Comparison of ENCODE assay signal across 12 cellular contexts in the genomic region with DNA sequence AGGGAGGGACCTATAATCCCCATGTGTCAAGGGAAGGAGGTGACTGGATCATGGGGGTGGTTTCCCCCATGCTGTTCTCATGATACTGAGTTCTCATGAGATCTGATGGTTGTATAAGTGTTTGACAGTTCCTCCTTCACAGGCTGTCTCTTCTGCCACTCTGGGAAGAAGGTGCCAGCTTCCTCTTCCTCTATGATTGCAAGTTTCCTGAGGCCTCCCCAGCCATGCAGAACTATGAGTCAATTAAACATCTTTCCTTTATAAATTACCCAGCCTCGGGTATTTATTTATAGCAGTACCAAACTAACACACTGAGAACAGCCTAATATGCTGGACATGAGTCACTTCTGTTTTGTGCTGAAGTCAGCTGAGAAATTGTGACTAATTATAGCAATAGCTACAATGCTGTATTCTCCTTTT.
DNase-seq lines count a peak whose midpoint lies in the region; ATAC-seq lines count a peak whose summit lies in the region.
"Had no signal": no experiment of that assay in that cellular context is flagged by ENCODE, and none has a peak within 500 bp of the region (broad histone marks: within the 10 kb centered on the region; RNA-seq: fewer than 3 reads in every experiment).

No MANE protein-coding gene starts in this region.

- DNase-seq in CD1c-positive myeloid dendritic cell (ENCODE audit: extremely low spot score), result peak; percentile 45
- peak; percentile 66 for DNase-seq in MV-4-11 (lab: John Stamatoyannopoulos, UW)
- DNase-seq in dedifferentiated amniotic fluid mesenchymal stem cell (ENCODE audit: extremely low spot score), result peak; percentile 29
- DNase-seq in naive thymus-derived CD4-positive, alpha-beta T cell, result no peak
- DNase-seq in CD8-positive, alpha-beta memory T cell, result no peak
- no peak for DNase-seq in DMS153 (lab: John Stamatoyannopoulos, UW)
- DNase-seq in HPDE6-E6E7 (ENCODE audit: extremely low spot score), result no peak
- no peak for DNase-seq in effector memory CD4-positive, alpha-beta T cell
- DNase-seq: activated CD4-positive, alpha-beta T cell treated with anti-CD3 and anti-CD28 coated beads for 36 hours; DMS 273 treated with DMSO at 0.1 percent for 48 hours; NCI-H1092 treated with DMSO at 0.1 percent for 48 hours; Peyer's patch had no signal

- POLR2A ChIA-PET in naive thymus-derived CD4-positive, alpha-beta T cell (lab: Charles Lee), result no interaction called here
- POLR2A ChIA-PET in CD8-positive, alpha-beta memory T cell (lab: Charles Lee), result no interaction called here

- H3K27ac Mint-ChIP-seq in naive thymus-derived CD4-positive, alpha-beta T cell, result no peak overlapping the region
- H3K27ac Mint-ChIP-seq in CD8-positive, alpha-beta memory T cell, result no peak overlapping the region
- H3K27ac Mint-ChIP-seq: activated CD4-positive, alpha-beta T cell treated with anti-CD3 and anti-CD28 coated beads for 36 hours had no signal

- peak; percentile 86 for ATAC-seq in naive thymus-derived CD4-positive, alpha-beta T cell
- ATAC-seq: activated CD4-positive, alpha-beta T cell treated with anti-CD3 and anti-CD28 coated beads for 36 hours had no signal

- H3K4me1 ChIP-seq in naive thymus-derived CD4-positive, alpha-beta T cell (ENCODE audit: control insufficient read depth in 2 of 2, insufficient read depth in 2 of 2, low read length in 2 of 2), result no peaks in the 10 kb centered on the region
- H3K4me1 ChIP-seq in CD8-positive, alpha-beta memory T cell (ENCODE audit: insufficient read depth, low read length), result no peaks in the 10 kb centered on the region
- no peaks in the 10 kb centered on the region for H3K4me1 ChIP-seq in effector memory CD4-positive, alpha-beta T cell (ENCODE audit: control insufficient read depth, insufficient read depth, low read length, poor library complexity, severe bottlenecking)
- H3K4me1 ChIP-seq: Peyer's patch had no signal

- intact Hi-C loops in naive thymus-derived CD4-positive, alpha-beta T cell (cut with micrococcal nuclease), result no loop called here

- CTCF ChIA-PET in naive thymus-derived CD4-positive, alpha-beta T cell (lab: Charles Lee), result no interaction called here
- CTCF ChIA-PET in CD8-positive, alpha-beta memory T cell (lab: Charles Lee), result no interaction called here

- no peaks in the 10 kb centered on the region for H3K9me3 ChIP-seq in naive thymus-derived CD4-positive, alpha-beta T cell (ENCODE audit: control insufficient read depth in 2 of 3, low read length in 3 of 3)
- H3K9me3 ChIP-seq in CD8-positive, alpha-beta memory T cell (ENCODE audit: low read length), result no peaks in the 10 kb centered on the region
- no peaks in the 10 kb centered on the region for H3K9me3 ChIP-seq in effector memory CD4-positive, alpha-beta T cell (ENCODE audit: control insufficient read depth, low read length)
- H3K9me3 ChIP-seq: Peyer's patch had no signal

- no peaks in the 10 kb centered on the region for H3K36me3 ChIP-seq in naive thymus-derived CD4-positive, alpha-beta T cell (ENCODE audit: control insufficient read depth in 2 of 3, insufficient read depth in 3 of 3, low read length in 3 of 3)
- no peaks in the 10 kb centered on the region for H3K36me3 ChIP-seq in CD8-positive, alpha-beta memory T cell (ENCODE audit: insufficient read depth, low read length)
- H3K36me3 ChIP-seq in effector memory CD4-positive, alpha-beta T cell (ENCODE audit: control insufficient read depth, insufficient read depth, low read length), result no peaks in the 10 kb centered on the region
- H3K36me3 ChIP-seq: Peyer's patch had no signal

- peaks cover 0 to 3% (median 0%) of the 10 kb centered on the region in 11 donors for H3K9me3 Mint-ChIP-seq in naive thymus-derived CD4-positive, alpha-beta T cell
- H3K9me3 Mint-ChIP-seq in CD8-positive, alpha-beta memory T cell, result peaks cover 0 to 6% (median 0%) of the 10 kb centered on the region in 5 donors

- no peak overlapping the region for H3K4me3 Mint-ChIP-seq in naive thymus-derived CD4-positive, alpha-beta T cell
- H3K4me3 Mint-ChIP-seq in CD8-positive, alpha-beta memory T cell, result no peak overlapping the region
- H3K4me3 Mint-ChIP-seq: activated CD4-positive, alpha-beta T cell treated with anti-CD3 and anti-CD28 coated beads for 36 hours had no signal

- no peaks in the 10 kb centered on the region for H3K36me3 Mint-ChIP-seq in naive thymus-derived CD4-positive, alpha-beta T cell
- H3K36me3 Mint-ChIP-seq in CD8-positive, alpha-beta memory T cell, result no peaks in the 10 kb centered on the region

- peaks cover 0 to 10% (median 0%) of the 10 kb centered on the region in 7 donors for H3K4me1 Mint-ChIP-seq in naive thymus-derived CD4-positive, alpha-beta T cell
- no peaks in the 10 kb centered on the region for H3K4me1 Mint-ChIP-seq in CD8-positive, alpha-beta memory T cell
- H3K4me1 Mint-ChIP-seq: activated CD4-positive, alpha-beta T cell treated with anti-CD3 and anti-CD28 coated beads for 36 hours had no signal

- H3K27me3 Mint-ChIP-seq in naive thymus-derived CD4-positive, alpha-beta T cell, result peaks cover 0 to 25% (median 8%) of the 10 kb centered on the region in 5 donors
- no peaks in the 10 kb centered on the region for H3K27me3 Mint-ChIP-seq in CD8-positive, alpha-beta memory T cell

- no peaks in the 10 kb centered on the region for H3K27me3 ChIP-seq in naive thymus-derived CD4-positive, alpha-beta T cell (ENCODE audit: control insufficient read depth in 2 of 2, insufficient read depth in 2 of 2, low read length in 2 of 2)
- no peaks in the 10 kb centered on the region for H3K27me3 ChIP-seq in CD8-positive, alpha-beta memory T cell (ENCODE audit: insufficient read depth, low read length, poor library complexity, severe bottlenecking)
- no peaks in the 10 kb centered on the region for H3K27me3 ChIP-seq in effector memory CD4-positive, alpha-beta T cell (replicated peaks; ENCODE audit: control insufficient read depth, insufficient read depth, low read length, poor library complexity, severe bottlenecking)
- H3K27me3 ChIP-seq: Peyer's patch had no signal

- no peak overlapping the region for H3K27ac ChIP-seq in naive thymus-derived CD4-positive, alpha-beta T cell (ENCODE audit: low read depth, low read length)
- H3K27ac ChIP-seq in CD8-positive, alpha-beta memory T cell (ENCODE audit: low read depth, low read length), result no peak overlapping the region
- no peak overlapping the region for H3K27ac ChIP-seq in effector memory CD4-positive, alpha-beta T cell (ENCODE audit: insufficient read depth, low read length, poor library complexity, severe bottlenecking)
- H3K27ac ChIP-seq: Peyer's patch had no signal

- H3K4me3 ChIP-seq in naive thymus-derived CD4-positive, alpha-beta T cell (ENCODE audit: low read length), result no peak overlapping the region
- no peak overlapping the region for H3K4me3 ChIP-seq in CD8-positive, alpha-beta memory T cell (ENCODE audit: low read length)
- no peak overlapping the region for H3K4me3 ChIP-seq in effector memory CD4-positive, alpha-beta T cell (ENCODE audit: insufficient read depth, low read depth, low read length, poor library complexity, severe bottlenecking)
- H3K4me3 ChIP-seq: Peyer's patch had no signal

Comparison
In these comparisons a context has a peak if more than half of its experiments do, and no peak if none do; other contexts are left out.
1. DNase-seq: peak in CD1c-positive myeloid dendritic cell (single experiment), MV-4-11 (single experiment) and dedifferentiated amniotic fluid mesenchymal stem cell (single experiment); none in naive thymus-derived CD4-positive, alpha-beta T cell (0 of 9), CD8-positive, alpha-beta memory T cell (0 of 5), DMS153 (single experiment), HPDE6-E6E7 (single experiment) and effector memory CD4-positive, alpha-beta T cell (0 of 3).